In genomic region chr2:167981945-167982344, GRCh38 we compare ENCODE assay signal across 35 cellular contexts.
DNase-seq lines count a peak whose midpoint lies in the region; ATAC-seq and TF ChIP-seq lines count a peak whose summit lies in the region.
"Had no signal": no experiment of that assay in that cellular context is flagged by ENCODE, and none has a peak within 500 bp of the region (broad histone marks: within the 10 kb centered on the region; RNA-seq: fewer than 3 reads in every experiment).

No MANE protein-coding gene starts in this region.

- H4K8ac ChIP-seq in H9 (replicated peaks; ENCODE audit: insufficient read length, low read depth, low read length) (no peak overlapping the region), IMR-90 (ENCODE audit: low read depth in 2 of 2, low read length in 2 of 2) (0 out of 4 replicates have a peak overlapping the region, but pooled peaks of 1 of the 2 experiments have one; percentile 14)

- H3K56ac ChIP-seq in H9 (ENCODE audit: insufficient read length, low read depth, low read length) (no peak overlapping the region), IMR-90 (ENCODE audit: extremely low read depth, insufficient read depth, low read length) (no peak overlapping the region; the same call in 1 of the 2 replicates)

- H3K23ac ChIP-seq in H9 (ENCODE audit: insufficient read length, low read depth, low read length) = no peak overlapping the region
- no peak overlapping the region for H3K23ac ChIP-seq in IMR-90 (ENCODE audit: low read depth, low read length)

- H2AFZ ChIP-seq in H9 (ENCODE audit: low read length) (no peak overlapping the region), IMR-90 (replicated peaks; ENCODE audit: low read length, poor library complexity) (no peak overlapping the region), PC-3 (ENCODE audit: low read length) (no peak overlapping the region)

- H3K9me2 ChIP-seq in PC-3 (replicated peaks; ENCODE audit: low read length) = no peaks in the 10 kb centered on the region

- H2BK120ac ChIP-seq in H9 (ENCODE audit: low read depth, low read length, poor library complexity, severe bottlenecking) (no peak overlapping the region), IMR-90 (ENCODE audit: low read depth, low read length) (peak overlapping the region; percentile 84)

- H3K4me1 ChIP-seq in H9 (ENCODE audit: insufficient read depth, low read length) = no peaks in the 10 kb centered on the region
- peaks cover 20% of the 10 kb centered on the region for H3K4me1 ChIP-seq in IMR-90 (ENCODE audit: control insufficient read depth, insufficient read depth, low read length)
- peaks cover 6% of the 10 kb centered on the region; the same call in 1 of the 2 replicates for H3K4me1 ChIP-seq in PC-3 (ENCODE audit: insufficient read depth, low read length)
- H3K4me1 ChIP-seq: BE2C; BLaER1; BLaER1 treated with 17β-estradiol and CSF1 and Interleukin-3, amounts not matched to agents 10 nM and 100 nM; Caco-2 had no signal

- peak overlapping the region; percentile 59 for H2AK9ac ChIP-seq in IMR-90 (replicated peaks; ENCODE audit: low read depth, low read length, poor library complexity)

- H2BK5ac ChIP-seq in H9 (ENCODE audit: insufficient read length, low read length) = no peak overlapping the region
- H2BK5ac ChIP-seq in IMR-90 (ENCODE audit: low read depth, low read length, poor library complexity, severe bottlenecking) = peak overlapping the region; percentile 4

- no TSS peak for BruUV-seq in IMR-90 (replicated peaks; lab: Mats Ljungman, UMichigan)
- BruUV-seq in PC-3 (replicated peaks; lab: Mats Ljungman, UMichigan) = no TSS peak

- TF ChIP-seq POLR2A in IMR-90 (IDR thresholded peaks at IDR 0.05; ENCODE audit: low read depth, low read length) = no peak
- TF ChIP-seq POLR2A in GM18505 (IDR thresholded peaks at IDR 0.05; ENCODE audit: borderline replicate concordance, extremely low read depth, insufficient read depth, insufficient read length) = no peak

- in situ Hi-C loops in IMR-90 (cut with MboI; ENCODE audit: low sequenced_read_pairs) = no loop called here

- H2BK15ac ChIP-seq in H9 (ENCODE audit: low read depth, low read length) (no peak overlapping the region), IMR-90 (ENCODE audit: low read depth, low read length) (no peak overlapping the region)

- peaks cover 7% of the 10 kb centered on the region for H3K9me1 ChIP-seq in IMR-90 (ENCODE audit: insufficient read depth, low read length)

- ATAC-seq in IMR-90 (ENCODE audit: low read depth) (peak; percentile 39; the same call in 1 of the 2 replicates), PC-3 (peak; percentile 92), GM18505 (IDR thresholded peaks at IDR 0.05; ENCODE audit: unreplicated experiment) (no peak), HG03108 (IDR thresholded peaks at IDR 0.05; ENCODE audit: unreplicated experiment) (no peak)
- ATAC-seq: A549; CD8-positive, alpha-beta T cell had no signal

- no CpG with 5 or more reads among the region's 5 CpGs for WGBS in H9 (ENCODE audit: extremely low coverage, insufficient read length, low lambda C conversion rate)
- WGBS in IMR-90 (ENCODE audit: extremely low coverage in 2 of 2, insufficient read length in 1 of 2), 2 experiments = 55% methylated on average over 2 of the region's 5 CpGs; no CpG with 5 or more reads in 1 of the 2 experiments

- H3K4me2 ChIP-seq in H9 (ENCODE audit: insufficient read depth, insufficient read length, low read length) (no peak overlapping the region), IMR-90 (ENCODE audit: low read depth, low read length) (no peak overlapping the region), PC-3 (ENCODE audit: low read length) (no peak overlapping the region)
- H3K4me2 ChIP-seq: A549; BLaER1; BLaER1 treated with 17β-estradiol and CSF1 and Interleukin-3, amounts not matched to agents 10 nM and 100 nM had no signal

- POLR2A ChIA-PET in IMR-90 (lab: Charles Lee; ENCODE audit: unreplicated experiment) = no interaction called here
- POLR2A ChIA-PET in PC-3 (lab: Charles Lee; ENCODE audit: unreplicated experiment) = no interaction called here

- H2AK5ac ChIP-seq in H9 (ENCODE audit: insufficient read length, low read length) = no peak overlapping the region
- no peak overlapping the region for H2AK5ac ChIP-seq in IMR-90 (ENCODE audit: low read depth, low read length)

- no peaks in the 10 kb centered on the region for H3F3A ChIP-seq in PC-3 (ENCODE audit: low read length, unreplicated experiment)

- intact Hi-C loops in IMR-90 (cut with micrococcal nuclease) (no loop called here), PC-3 (cut with micrococcal nuclease) (no loop called here)

- no peak overlapping the region for H3K27ac ChIP-seq in H9 (ENCODE audit: insufficient read length, low read depth, low read length)
- no peak overlapping the region; the same call in 1 of the 2 replicates for H3K27ac ChIP-seq in IMR-90 (ENCODE audit: insufficient read depth, low read length)
- H3K27ac ChIP-seq in PC-3 (ENCODE audit: low read length) = no peak overlapping the region
- H3K27ac ChIP-seq: 22Rv1; A549; BLaER1; BLaER1 treated with 17β-estradiol and CSF1 and Interleukin-3, amounts not matched to agents 10 nM and 100 nM; C4-2B had no signal

- H4K5ac ChIP-seq in H9 (ENCODE audit: insufficient read length, low read depth, low read length) (peak overlapping the region; percentile 64), IMR-90 (ENCODE audit: low read depth, low read length) (no peak overlapping the region; the same call in 1 of the 2 replicates)

- CTCF ChIA-PET in IMR-90 (lab: Yijun Ruan, JAX) = interaction anchor here (0.6 to 0.9 kb wide), 2 partner anchors 95 to 1067 kb away, joined by 3 to 4 read pairs; no protein-coding TSS in a partner anchor
- CTCF ChIA-PET in PC-3 (lab: Charles Lee) = no interaction called here

- no peak for DNase-seq in H9
- DNase-seq in IMR-90 = no peak
- DNase-seq in PC-3 = peak; percentile 45
- no peak for DNase-seq in nephron progenitor cell
- no peak for DNase-seq in NCI-H1694 treated with DMSO at 0.1 percent for 48 hours (lab: John Stamatoyannopoulos, UW)
- no peak for DNase-seq in T-helper 2 cell treated with Interferon-gamma antibody and Interleukin-4, amounts not matched to agents 5 μg/mL and 100 μg/mL, for 36 hours (ENCODE audit: low spot score)
- DNase-seq: 8988T; ACHN; AML-193; BE2C; C1 segment of cervical spinal cord; Caco-2; Calu3; CD4-positive, alpha-beta memory T cell; CD4-positive, alpha-beta T cell; CD4-positive, CD25-positive, alpha-beta regulatory T cell; CD8-positive, alpha-beta memory T cell; CD8-positive, alpha-beta T cell; COR-L47; DMS 273 treated with DMSO at 0.1 percent for 48 hours; DMS153; DMS53; DMS79; DMS79 treated with DMSO at 0.1 percent for 48 hours; DND-41; EL had no signal

- H3K9me3 ChIP-seq in H9 (ENCODE audit: control insufficient read depth, low read depth, low read length) = no peaks in the 10 kb centered on the region
- no peaks in the 10 kb centered on the region for H3K9me3 ChIP-seq in IMR-90 (ENCODE audit: control insufficient read depth, insufficient read depth, low read length)
- H3K9me3 ChIP-seq in PC-3 (ENCODE audit: low read length) = no peaks in the 10 kb centered on the region
- H3K9me3 ChIP-seq: A549, BE2C, Caco-2 had no signal

- H2BK12ac ChIP-seq in H9 (ENCODE audit: insufficient read length, low read depth, low read length) = no peak overlapping the region

- H3K9me3 Mint-ChIP-seq in H9 (0 out of 5 replicates have a peak, but pooled peaks cover 0 to 3% of the 10 kb centered on the region in 2 experiments), nephron progenitor cell (no peaks in the 10 kb centered on the region)
- H3K9me3 Mint-ChIP-seq in T-helper 2 cell treated with Interferon-gamma antibody and Interleukin-4, amounts not matched to agents 5 μg/mL and 100 μg/mL, for 36 hours = no peaks in the 10 kb centered on the region
- H3K9me3 Mint-ChIP-seq: CD4-positive, alpha-beta T cell; CD8-positive, alpha-beta memory T cell; CD8-positive, alpha-beta T cell had no signal

- H3K9ac ChIP-seq in H9 (ENCODE audit: extremely low read depth, insufficient read length, low read length) (no peak overlapping the region), IMR-90 (ENCODE audit: low read depth, low read length) (no peak overlapping the region), PC-3 (ENCODE audit: low read length) (no peak overlapping the region)
- H3K9ac ChIP-seq: BLaER1; BLaER1 treated with 17β-estradiol and CSF1 and Interleukin-3, amounts not matched to agents 10 nM and 100 nM had no signal

- no peaks in the 10 kb centered on the region for H3K23me2 ChIP-seq in H9 (ENCODE audit: insufficient read length, low read depth, low read length, poor library complexity, severe bottlenecking)

- 0 out of 7 replicates have a peak overlapping the region, but pooled peaks of 1 of the 3 experiments have one; percentile 24 for H3K27ac Mint-ChIP-seq in H9
- H3K27ac Mint-ChIP-seq in nephron progenitor cell = peak overlapping the region; percentile 57
- H3K27ac Mint-ChIP-seq in T-helper 2 cell treated with Interferon-gamma antibody and Interleukin-4, amounts not matched to agents 5 μg/mL and 100 μg/mL, for 36 hours = no peak overlapping the region
- H3K27ac Mint-ChIP-seq: B cell; CD14-positive monocyte; CD4-positive, alpha-beta memory T cell; CD4-positive, alpha-beta T cell; CD4-positive, CD25-positive, alpha-beta regulatory T cell; CD8-positive, alpha-beta T cell had no signal

- TF ChIP-seq CTCF in H9 (conservative IDR thresholded peaks at IDR 0.05) (no peak), IMR-90 (conservative IDR thresholded peaks at IDR 0.05; ENCODE audit: low read depth, low read length) (no peak), PC-3 (conservative IDR thresholded peaks at IDR 0.05; ENCODE audit: low read depth, low read length) (no peak), nephron progenitor cell (IDR thresholded peaks at IDR 0.05) (no peak)

- H3T11ph ChIP-seq in H9 (ENCODE audit: low read length) = no peak overlapping the region

- no peak overlapping the region for H3K4me3 Mint-ChIP-seq in H9
- no peak overlapping the region for H3K4me3 Mint-ChIP-seq in nephron progenitor cell
- no peak overlapping the region for H3K4me3 Mint-ChIP-seq in T-helper 2 cell treated with Interferon-gamma antibody and Interleukin-4, amounts not matched to agents 5 μg/mL and 100 μg/mL, for 36 hours
- H3K4me3 Mint-ChIP-seq: B cell; CD14-positive monocyte; CD4-positive, alpha-beta memory T cell; CD4-positive, alpha-beta T cell; CD4-positive, CD25-positive, alpha-beta regulatory T cell; CD8-positive, alpha-beta T cell had no signal

- no peak for TF ChIP-seq RAD21 in IMR-90 (IDR thresholded peaks at IDR 0.05; ENCODE audit: low read length)

- H3K14ac ChIP-seq in H9 (ENCODE audit: insufficient read depth, low read length) = no peak overlapping the region
- H3K14ac ChIP-seq in IMR-90 (replicated peaks; ENCODE audit: low read depth, low read length) = peak overlapping the region; percentile 68

- H3K27me3 Mint-ChIP-seq in H9 (ENCODE audit: low read depth) (no peaks in the 10 kb centered on the region), nephron progenitor cell (ENCODE audit: low read depth, poor library complexity) (peaks cover 4% of the 10 kb centered on the region)
- H3K27me3 Mint-ChIP-seq in T-helper 2 cell treated with Interferon-gamma antibody and Interleukin-4, amounts not matched to agents 5 μg/mL and 100 μg/mL, for 36 hours (ENCODE audit: low read depth) = no peaks in the 10 kb centered on the region
- H3K27me3 Mint-ChIP-seq: B cell; CD4-positive, alpha-beta memory T cell; CD4-positive, alpha-beta T cell; CD4-positive, CD25-positive, alpha-beta regulatory T cell had no signal

- H4K91ac ChIP-seq in H9 (ENCODE audit: insufficient read length, low read depth, low read length) (no peak overlapping the region), IMR-90 (ENCODE audit: insufficient read depth, low read depth, low read length) (peak overlapping the region; percentile 49; the same call in 1 of the 2 replicates)

- H3K36me3 ChIP-seq in IMR-90 (ENCODE audit: control insufficient read depth, insufficient read depth, low read length) (peaks cover 2% of the 10 kb centered on the region), PC-3 (ENCODE audit: low read depth, low read length) (peaks cover 4% of the 10 kb centered on the region; the same call in 1 of the 2 replicates)
- H3K36me3 ChIP-seq: BE2C had no signal

- H4K20me1 ChIP-seq in H9 (ENCODE audit: control insufficient read depth, insufficient read depth, insufficient read length) (no peaks in the 10 kb centered on the region), IMR-90 (ENCODE audit: insufficient read depth, low read length) (no peaks in the 10 kb centered on the region), PC-3 (ENCODE audit: low read length) (no peaks in the 10 kb centered on the region)
- H4K20me1 ChIP-seq: BLaER1; BLaER1 treated with 17β-estradiol and CSF1 and Interleukin-3, amounts not matched to agents 10 nM and 100 nM had no signal

- H3K4ac ChIP-seq in H9 (ENCODE audit: low read depth, low read length) (no peak overlapping the region), IMR-90 (ENCODE audit: low read depth, low read length) (peak overlapping the region; percentile 45)

- dilution Hi-C loops in IMR-90 (cut with HindIII; ENCODE audit: low sequenced_read_pairs, unreplicated experiment) = no loop called here

- H2BK20ac ChIP-seq in H9 (ENCODE audit: low read depth, low read length, poor library complexity, severe bottlenecking) (no peak overlapping the region), IMR-90 (ENCODE audit: low read depth, low read length) (peak overlapping the region; percentile 60; the same call in 1 of the 2 replicates)

- H3K18ac ChIP-seq in H9 (ENCODE audit: insufficient read length, low read depth, low read length) (no peak overlapping the region), IMR-90 (ENCODE audit: low read depth, low read length) (0 out of 2 replicates have a peak overlapping the region, but pooled peaks have one; percentile 14)

- H3K4me3 ChIP-seq in IMR-90 (ENCODE audit: insufficient read depth, low read depth, low read length) = no peak overlapping the region
- H3K4me3 ChIP-seq in PC-3 (ENCODE audit: low read length) = no peak overlapping the region
- H3K4me3 ChIP-seq: A549; BLaER1; BLaER1 treated with 17β-estradiol and CSF1 and Interleukin-3, amounts not matched to agents 10 nM and 100 nM had no signal

- H3K4me1 Mint-ChIP-seq in H9 = peaks cover 35% of the 10 kb centered on the region in 2 experiments
- peaks cover 26% of the 10 kb centered on the region for H3K4me1 Mint-ChIP-seq in nephron progenitor cell
- H3K4me1 Mint-ChIP-seq in T-helper 2 cell treated with Interferon-gamma antibody and Interleukin-4, amounts not matched to agents 5 μg/mL and 100 μg/mL, for 36 hours (ENCODE audit: low read depth) = no peaks in the 10 kb centered on the region
- H3K4me1 Mint-ChIP-seq: B cell, CD14-positive monocyte had no signal

- H3K27me3 ChIP-seq in H9 (ENCODE audit: insufficient read depth, low read length) (no peaks in the 10 kb centered on the region), IMR-90 (ENCODE audit: control insufficient read depth, insufficient read depth, low read length) (no peaks in the 10 kb centered on the region), PC-3 (ENCODE audit: low read length) (no peaks in the 10 kb centered on the region)
- H3K27me3 ChIP-seq: BE2C; BLaER1; BLaER1 treated with 17β-estradiol and CSF1 and Interleukin-3, amounts not matched to agents 10 nM and 100 nM had no signal

- H3K36me3 Mint-ChIP-seq in H9 (ENCODE audit: insufficient read depth in 1 of 3, low read depth in 3 of 3) (peaks cover 0 to 7% (median 0%) of the 10 kb centered on the region in 3 experiments; a peak in 2 of 7 replicates), nephron progenitor cell (ENCODE audit: low read depth) (peaks cover 23% of the 10 kb centered on the region)
- peaks cover 20% of the 10 kb centered on the region for H3K36me3 Mint-ChIP-seq in T-helper 2 cell treated with Interferon-gamma antibody and Interleukin-4, amounts not matched to agents 5 μg/mL and 100 μg/mL, for 36 hours (ENCODE audit: low read depth)

- H3K79me1 ChIP-seq in H9 (ENCODE audit: insufficient read depth, low read depth, low read length, poor library complexity, severe bottlenecking) = no peaks in the 10 kb centered on the region
- peaks cover 8 to 13% of the 10 kb centered on the region in 2 experiments for H3K79me1 ChIP-seq in IMR-90 (ENCODE audit: low read depth in 1 of 2, low read length in 2 of 2)

- no peaks in the 10 kb centered on the region for H3K79me2 ChIP-seq in H9 (ENCODE audit: insufficient read depth, low read length)
- H3K79me2 ChIP-seq in PC-3 (ENCODE audit: low read length) = no peaks in the 10 kb centered on the region

Comparison
In these comparisons a context has a peak if more than half of its experiments do, and no peak if none do; other contexts are left out.
1. ATAC-seq: peak in IMR-90 (single experiment) and PC-3 (single experiment); none in GM18505 (single experiment) and HG03108 (single experiment).